10 cellular contexts compared by ENCODE assay signal in the genomic region with DNA sequence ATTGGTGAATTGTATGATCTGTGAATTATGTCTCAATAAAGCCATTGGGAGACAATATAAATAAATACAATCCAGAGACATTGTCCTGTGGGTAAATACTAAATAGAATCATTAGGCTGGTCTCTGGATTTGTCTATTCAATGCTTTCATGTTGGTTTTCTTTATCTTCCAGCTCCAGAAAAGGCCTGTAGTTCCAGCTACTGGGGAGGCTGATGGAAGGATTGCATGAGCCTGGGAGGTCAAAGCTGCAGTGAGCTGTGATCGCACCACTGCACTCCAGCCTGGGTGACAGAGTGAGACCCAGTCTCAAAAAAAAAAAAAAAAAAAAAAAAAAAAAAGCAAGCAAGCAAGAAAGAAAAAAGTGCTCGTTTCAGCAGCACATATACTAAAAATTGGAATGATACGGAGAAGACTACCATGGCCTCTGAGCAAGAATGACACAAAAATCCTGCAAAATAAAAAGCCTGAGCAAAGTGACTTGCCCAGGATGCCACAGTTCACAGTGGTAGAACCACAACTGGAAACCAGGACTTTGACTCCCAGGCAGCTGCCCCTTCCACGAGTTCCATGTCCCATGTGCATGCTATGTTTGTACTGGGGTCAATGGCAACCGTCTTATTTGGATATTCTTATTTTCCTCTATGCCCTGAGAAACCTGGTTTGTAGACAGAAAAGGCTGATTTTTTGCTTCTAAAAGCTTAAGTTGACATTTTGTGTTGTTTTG. TPM values are rescaled to one million over a fixed set of nuclear protein-coding genes. Genes with fewer than 3 reads are reported as not detected.
DNase-seq lines count a peak whose midpoint lies in the region; ATAC-seq, FAIRE-seq and TF ChIP-seq lines count a peak whose summit lies in the region.
"Had no signal": no experiment of that assay in that cellular context is flagged by ENCODE, and none has a peak within 500 bp of the region (broad histone marks: within the 10 kb centered on the region; RNA-seq: fewer than 3 reads in every experiment).

No MANE protein-coding gene starts in this region.

- H3K4me1 Mint-ChIP-seq in astrocyte (ENCODE audit: low read depth, unreplicated experiment), result peaks cover 10% of the 10 kb centered on the region

- TF ChIP-seq CTCF in astrocyte (IDR thresholded peaks at IDR 0.05; ENCODE audit: insufficient read depth, low read depth, low read length), result no peak
- TF ChIP-seq CTCF in suprapubic skin (IDR thresholded peaks at IDR 0.05), result no peak

- H3K27ac ChIP-seq in astrocyte (ENCODE audit: low read depth, low read length) (peak overlapping the region; percentile 56), suprapubic skin (peak overlapping the region; percentile 49)

- ATAC-seq in GM19452 (IDR thresholded peaks at IDR 0.05; ENCODE audit: unreplicated experiment) (peak; percentile 15), HG02981 (IDR thresholded peaks at IDR 0.05; ENCODE audit: unreplicated experiment) (peak; percentile 16)

- H4K20me1 ChIP-seq in astrocyte (ENCODE audit: insufficient read depth, low read length), result no peaks in the 10 kb centered on the region

- H3K36me3 Mint-ChIP-seq in astrocyte (ENCODE audit: low read depth, unreplicated experiment), result no peaks in the 10 kb centered on the region
- H3K36me3 Mint-ChIP-seq: activated naive CD8-positive, alpha-beta T cell had no signal

- TF ChIP-seq POLR2A in suprapubic skin (IDR thresholded peaks at IDR 0.05), result no peak

- H3K4me3 ChIP-seq in astrocyte (ENCODE audit: insufficient read depth, low read depth, low read length) (no peak overlapping the region), suprapubic skin (no peak overlapping the region)

- no peak for TF ChIP-seq EP300 in suprapubic skin (IDR thresholded peaks at IDR 0.05)

- DNase-seq in astrocyte (ENCODE audit: low read depth) (no peak), suprapubic skin (ENCODE audit: low spot score in 2 of 2) (no peak), hypothalamus (lab: John Stamatoyannopoulos, UW) (no peak), GM19238 (ENCODE audit: insufficient read length, low spot score) (no peak), OCI-M2 (lab: John Stamatoyannopoulos, UW; ENCODE audit: unreplicated experiment) (no peak), hepatic stellate cell (ENCODE audit: low spot score) (no peak)
- DNase-seq: kidney had no signal

- no peaks in the 10 kb centered on the region for H3K9me3 Mint-ChIP-seq in astrocyte (ENCODE audit: unreplicated experiment)

- peak overlapping the region; percentile 96 for H3K27ac Mint-ChIP-seq in astrocyte (ENCODE audit: unreplicated experiment)
- H3K27ac Mint-ChIP-seq: activated naive CD8-positive, alpha-beta T cell had no signal

- 71% methylated on average over 5 of the region's 5 CpGs for WGBS in suprapubic skin

- H3K4me2 ChIP-seq in astrocyte (ENCODE audit: low read length), result peak overlapping the region; percentile 55

- no peaks in the 10 kb centered on the region for H3K36me3 ChIP-seq in astrocyte (ENCODE audit: insufficient read depth, low read length)
- H3K36me3 ChIP-seq in suprapubic skin, result no peaks in the 10 kb centered on the region

- H3K4me1 ChIP-seq in astrocyte (ENCODE audit: insufficient read depth, low read length), result peaks cover 23% of the 10 kb centered on the region
- H3K4me1 ChIP-seq in suprapubic skin, result peaks cover 25% of the 10 kb centered on the region

- H3K27me3 Mint-ChIP-seq in astrocyte (ENCODE audit: low read depth, unreplicated experiment), result peaks cover 2% of the 10 kb centered on the region

- no peak overlapping the region for H3K4me3 Mint-ChIP-seq in astrocyte (ENCODE audit: unreplicated experiment)
- H3K4me3 Mint-ChIP-seq: activated naive CD8-positive, alpha-beta T cell had no signal

- H3K27me3 ChIP-seq in astrocyte (ENCODE audit: insufficient read depth, low read length) (peaks cover 14% of the 10 kb centered on the region), suprapubic skin (peaks cover 3% of the 10 kb centered on the region)

- no peak for FAIRE-seq in astrocyte (lab: Jason Lieb, UNC)
- FAIRE-seq: kidney had no signal

- H2AFZ ChIP-seq in astrocyte (ENCODE audit: low read depth, low read length), result no peak overlapping the region

- H3K79me2 ChIP-seq in astrocyte (ENCODE audit: insufficient read depth, low read length), result no peaks in the 10 kb centered on the region

- H3K9me3 ChIP-seq in astrocyte (ENCODE audit: insufficient read depth, low read depth, low read length), result no peaks in the 10 kb centered on the region
- no peaks in the 10 kb centered on the region for H3K9me3 ChIP-seq in suprapubic skin

- H3K9ac ChIP-seq in astrocyte (ENCODE audit: low read length), result peak overlapping the region; percentile 47

RNA-seq across cellular contexts. Expression of gene GMPR, which starts 33.6 kb away (rescaled TPM):
- total RNA-seq in astrocyte, result 1.6 and 2.0 TPM in 2 replicates
- 10 to 100 TPM in 2 of 4 donors, 1 to 10 TPM in 2; 4.9 to 16.4 (median 12.9) TPM for total RNA-seq in suprapubic skin
